In the genomic region with DNA sequence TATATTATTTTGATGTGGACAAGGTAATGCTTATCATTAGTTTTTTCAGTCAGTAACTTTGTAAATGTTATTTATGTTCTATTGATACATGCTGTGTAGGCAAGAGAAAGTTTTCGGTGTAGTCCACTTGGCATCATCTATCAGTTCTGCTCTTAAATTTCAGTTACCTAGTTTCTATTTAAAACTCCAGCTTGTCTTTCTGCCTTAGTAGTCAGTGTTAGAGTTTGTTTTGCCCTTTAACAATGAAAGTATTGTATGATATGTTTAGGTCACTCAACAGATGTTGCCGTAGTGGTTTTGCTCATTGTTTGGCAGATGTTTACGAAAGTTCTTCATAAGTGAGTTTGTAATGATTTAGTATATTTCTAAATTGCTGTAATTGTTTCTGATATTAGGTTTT, we compare ENCODE assay signal across 22 cellular contexts.
"Had no signal": no experiment of that assay in that cellular context is flagged by ENCODE, and none has a peak within 500 bp of the region (broad histone marks: within the 10 kb centered on the region; RNA-seq: fewer than 3 reads in every experiment).

No MANE protein-coding gene starts in this region.

- H3K36me3 Mint-ChIP-seq: activated naive CD4-positive, alpha-beta T cell treated with anti-CD3 and anti-CD28 coated beads, Interleukin-2, amount 50 U/mL, for 72 hours had no signal

- H3K4me3 ChIP-seq: left lung, lung, pancreas, sigmoid colon, smooth muscle cell, stomach, uterus had no signal

- ATAC-seq: activated naive CD4-positive, alpha-beta T cell treated with anti-CD3 and anti-CD28 coated beads, Interleukin-2, amount 50 U/mL, for 72 hours; activated T-helper 17 cell treated with anti-CD3 and anti-CD28 coated beads, Interleukin-2, amount 50 U/mL, for 72 hours; esophagus mucosa; left lung; pancreas; stimulated activated memory B cell treated with anti-CD40 and anti-IgM and Interleukin-4, amounts not matched to agents 10 μg/mL and 1 μg/mL and 100 μg/mL, for 72 hours had no signal

- H3K4me1 ChIP-seq: pancreas, sigmoid colon, stomach, uterus had no signal

- H3K9me3 Mint-ChIP-seq: activated naive CD4-positive, alpha-beta T cell treated with anti-CD3 and anti-CD28 coated beads, Interleukin-2, amount 50 U/mL, for 72 hours; activated T-helper 17 cell treated with anti-CD3 and anti-CD28 coated beads, Interleukin-2, amount 50 U/mL, for 72 hours; nephron had no signal

- H3K36me3 ChIP-seq: left lung, pancreas, sigmoid colon, uterus had no signal

- H3K27me3 Mint-ChIP-seq: activated T-helper 17 cell treated with anti-CD3 and anti-CD28 coated beads, Interleukin-2, amount 50 U/mL, for 72 hours; central memory CD8-positive, alpha-beta T cell; stimulated activated memory B cell treated with anti-CD40 and anti-IgM and Interleukin-4, amounts not matched to agents 10 μg/mL and 1 μg/mL and 100 μg/mL, for 72 hours had no signal

- FAIRE-seq: astrocyte, endothelial cell of umbilical vein, pancreas, TTC549 had no signal

- H3K27ac ChIP-seq: left lung, pancreas, sigmoid colon, stomach, uterus had no signal

- H3K9me3 ChIP-seq: pancreas, sigmoid colon, stomach, uterus had no signal

- DNase-seq: activated T-cell treated with anti-CD3 and anti-CD28 coated beads, Interleukin-2, amount 50 U/mL, for 1 hour; effector memory CD4-positive, alpha-beta T cell; left lung; pancreas; sigmoid colon; stimulated activated CD4-positive, alpha-beta T cell treated with anti-CD3 and anti-CD28 coated beads, Interleukin-15, amount 100 ng/mL, for 24 hours; stomach; T-helper 1 cell; trophoblast cell; uterus had no signal

- H3K27me3 ChIP-seq: left lung, pancreas, sigmoid colon, stomach, uterus had no signal

- H3K4me3 Mint-ChIP-seq: activated T-helper 17 cell treated with anti-CD3 and anti-CD28 coated beads, Interleukin-2, amount 50 U/mL, for 72 hours; central memory CD8-positive, alpha-beta T cell; mesothelial cell of epicardium; nephron; stimulated activated memory B cell treated with anti-CD40 and anti-IgM and Interleukin-4, amounts not matched to agents 10 μg/mL and 1 μg/mL and 100 μg/mL, for 72 hours had no signal

- H3K4me2 ChIP-seq: smooth muscle cell had no signal

- H3K27ac Mint-ChIP-seq: activated naive CD4-positive, alpha-beta T cell treated with anti-CD3 and anti-CD28 coated beads, Interleukin-2, amount 50 U/mL, for 72 hours; activated T-helper 17 cell treated with anti-CD3 and anti-CD28 coated beads, Interleukin-2, amount 50 U/mL, for 72 hours; mesothelial cell of epicardium; nephron; stimulated activated memory B cell treated with anti-CD40 and anti-IgM and Interleukin-4, amounts not matched to agents 10 μg/mL and 1 μg/mL and 100 μg/mL, for 72 hours had no signal

- H3K4me1 Mint-ChIP-seq: activated T-helper 17 cell treated with anti-CD3 and anti-CD28 coated beads, Interleukin-2, amount 50 U/mL, for 72 hours; central memory CD8-positive, alpha-beta T cell; nephron had no signal
